Comparison of ENCODE assay signal across 18 cellular contexts in the genomic region with DNA sequence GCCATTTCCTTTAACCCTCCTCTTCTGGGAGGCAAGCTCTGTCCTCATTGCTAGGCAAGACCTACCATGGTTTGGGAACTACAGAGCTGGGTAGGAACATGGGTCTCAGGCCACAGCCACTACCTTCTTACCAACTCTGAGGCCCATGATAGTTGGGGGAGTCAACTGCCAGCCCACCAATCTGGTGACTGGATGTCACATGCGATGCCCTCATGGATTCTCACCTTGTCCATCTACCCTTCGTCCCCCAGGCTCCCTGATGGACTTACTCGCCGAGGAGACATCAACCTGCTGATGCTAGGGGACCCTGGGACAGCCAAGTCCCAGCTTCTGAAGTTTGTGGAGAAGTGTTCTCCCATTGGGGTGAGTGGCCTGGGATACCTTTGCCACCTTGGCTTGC.
"Had no signal": no experiment of that assay in that cellular context is flagged by ENCODE, and none has a peak within 500 bp of the region (broad histone marks: within the 10 kb centered on the region; RNA-seq: fewer than 3 reads in every experiment).

No MANE protein-coding gene starts in this region.

- H3K4me1 Mint-ChIP-seq: endodermal cell had no signal

- H3K27ac Mint-ChIP-seq: endodermal cell, natural killer cell had no signal

- ATAC-seq: esophagus mucosa, gastrocnemius medialis, left ventricle myocardium superior, lower lobe of right lung, natural killer cell, sciatic nerve had no signal

- H3K4me3 Mint-ChIP-seq: endodermal cell, natural killer cell, neural crest cell had no signal

- DNase-seq: cortex of kidney; dorsolateral prefrontal cortex; effector CD4-positive, alpha-beta T cell; endodermal cell; foreskin fibroblast; gastrocnemius medialis; head of caudate nucleus; left ventricle myocardium superior; lower lobe of right lung; natural killer cell; stimulated activated CD4-positive, alpha-beta T cell treated with anti-CD3 and anti-CD28 coated beads, Interleukin-4, amount 100 ng/mL, for 4 hours; stimulated activated naive CD4-positive, alpha-beta T cell treated with Interleukin-2 at 50 U/mL for 16 hours; stomach; thyroid gland; trophoblast cell had no signal

- H3K9me3 Mint-ChIP-seq: endodermal cell, natural killer cell, neural crest cell had no signal
